Comparison of ENCODE assay signal across 23 cellular contexts in genomic region chr4:138487217-138487616, GRCh38.
"Had no signal": no experiment of that assay in that cellular context is flagged by ENCODE, and none has a peak within 500 bp of the region (broad histone marks: within the 10 kb centered on the region; RNA-seq: fewer than 3 reads in every experiment).

No MANE protein-coding gene starts in this region.

- H3K4me1 ChIP-seq: left lung, lower lobe of right lung, spleen, tibial nerve, uterus had no signal

- H3K27me3 ChIP-seq: left lung, neutrophil, ovary, sigmoid colon, spleen, tibial nerve, uterus had no signal

- FAIRE-seq: islet of Langerhans, kidney, small intestine had no signal

- DNase-seq: hypothalamus; immature natural killer cell; kidney; left colon; left lung; lower lobe of right lung; mammary epithelial cell; mesenchymal stem cell; naive thymus-derived CD8-positive, alpha-beta T cell; occipital lobe; ovary; retina; right cardiac atrium; sigmoid colon; small intestine; spleen; stimulated activated CD4-positive, alpha-beta T cell treated with anti-CD3 and anti-CD28 coated beads, Interleukin-4, amount 100 ng/mL, for 24 hours; stimulated activated naive CD4-positive, alpha-beta T cell; uterus had no signal

- H3K36me3 ChIP-seq: left lung, lower lobe of right lung, neutrophil, ovary, sigmoid colon, spleen, tibial nerve, uterus had no signal

- H3K9me3 ChIP-seq: left lung, lower lobe of right lung, neutrophil, ovary, sigmoid colon, uterus had no signal

- H3K27ac ChIP-seq: left lung, lower lobe of right lung, neutrophil, ovary, spleen, tibial nerve, uterus had no signal

- ATAC-seq: left colon; left lung; lower lobe of right lung; naive thymus-derived CD8-positive, alpha-beta T cell; right cardiac atrium; stimulated activated effector memory CD8-positive, alpha-beta T cell treated with anti-CD3 and anti-CD28 coated beads, Interleukin-12 subunit alpha, Interleukin-12 subunit beta, amount 100 ng/mL, for 72 hours had no signal

- H3K4me3 ChIP-seq: left lung, lower lobe of right lung, ovary, sigmoid colon, spleen, tibial nerve, uterus had no signal
